ENCODE assay signal across 9 cellular contexts in the genomic region with DNA sequence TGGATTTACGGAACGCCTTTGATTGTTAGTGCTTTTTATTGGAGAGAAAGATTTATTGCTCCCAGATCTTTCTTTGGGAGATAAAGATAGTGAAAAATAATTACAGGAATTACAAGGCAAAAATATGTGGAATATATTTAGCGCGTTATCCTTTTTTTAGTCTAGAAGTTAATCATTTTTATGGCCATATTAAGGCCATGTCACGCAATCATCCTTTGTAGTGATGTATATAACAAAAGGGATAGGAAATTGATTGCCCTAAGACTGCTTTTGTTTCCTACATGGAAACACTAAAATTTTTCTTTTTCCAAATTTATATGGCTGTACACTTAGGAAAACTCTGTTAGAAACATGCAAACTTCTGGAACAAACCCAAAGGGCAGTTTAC. TPM values are rescaled to one million over a fixed set of nuclear protein-coding genes. Genes with fewer than 3 reads are reported as not detected.
DNase-seq lines count a peak whose midpoint lies in the region; ATAC-seq and TF ChIP-seq lines count a peak whose summit lies in the region.
"Had no signal": no experiment of that assay in that cellular context is flagged by ENCODE, and none has a peak within 500 bp of the region (broad histone marks: within the 10 kb centered on the region; RNA-seq: fewer than 3 reads in every experiment).

No MANE protein-coding gene starts in this region.

- H3K4me1 ChIP-seq in right atrium auricular region (peaks cover 0 to 9% of the 10 kb centered on the region in 2 donors), breast epithelium (no peaks in the 10 kb centered on the region), mucosa of rectum (ENCODE audit: control insufficient read depth in 2 of 2, insufficient read depth in 2 of 2, low read length in 2 of 2) (peaks cover 5 to 7% of the 10 kb centered on the region in 2 donors), aorta (ENCODE audit: control insufficient read depth in 1 of 2, insufficient read depth in 2 of 2, low read length in 2 of 2) (no peaks in the 10 kb centered on the region)

- DNase-seq in right atrium auricular region (ENCODE audit: low spot score): no peak
- no peak for DNase-seq in Right ventricle myocardium superior
- DNase-seq in breast epithelium (ENCODE audit: low spot score in 2 of 2): no peak
- no peak for DNase-seq in aorta
- no peak for DNase-seq in stimulated activated CD4-positive, alpha-beta T cell treated with anti-CD3 and anti-CD28 coated beads, Interleukin-12 subunit alpha, Interleukin-12 subunit beta, amount 100 ng/mL, for 4 hours
- no peak for DNase-seq in stimulated activated CD4-positive, alpha-beta T cell treated with anti-CD3 and anti-CD28 coated beads, Interleukin-15, amount 100 ng/mL, for 24 hours
- DNase-seq: activated CD4-positive, CD25-positive, alpha-beta regulatory T cell had no signal

- 46 to 52% methylated on average over 5 of the region's 5 CpGs for WGBS in aorta, 2 donors

- TF ChIP-seq CTCF in right atrium auricular region (IDR thresholded peaks at IDR 0.05) (no peak), breast epithelium (IDR thresholded peaks at IDR 0.05) (no peak)

- ATAC-seq in Right ventricle myocardium superior (ENCODE audit: poor library complexity) (no peak), aorta (ENCODE audit: low FRiP score) (no peak), GM21737 (IDR thresholded peaks at IDR 0.05; ENCODE audit: unreplicated experiment) (no peak)

- H3K9ac ChIP-seq in mucosa of rectum (ENCODE audit: low read depth in 1 of 2, low read length in 2 of 2): no peak overlapping the region

- H3K4me3 ChIP-seq in right atrium auricular region (peak overlapping the region; percentile 89 to 92), breast epithelium (peak overlapping the region; percentile 72 to 93 (median 84)), mucosa of rectum (ENCODE audit: low read length in 2 of 2) (peak overlapping the region; percentile 83 to 84), aorta (ENCODE audit: low read length in 2 of 2) (peak overlapping the region; percentile 91 to 95)

- H3K36me3 ChIP-seq in right atrium auricular region: no peaks in the 10 kb centered on the region
- no peaks in the 10 kb centered on the region for H3K36me3 ChIP-seq in breast epithelium
- H3K36me3 ChIP-seq in mucosa of rectum (ENCODE audit: control insufficient read depth in 2 of 2, insufficient read depth in 2 of 2, low read length in 2 of 2): no peaks in the 10 kb centered on the region
- no peaks in the 10 kb centered on the region for H3K36me3 ChIP-seq in aorta (ENCODE audit: control insufficient read depth in 1 of 2, insufficient read depth in 2 of 2, low read length in 1 of 2)

- TF ChIP-seq POLR2A in breast epithelium (IDR thresholded peaks at IDR 0.05): no peak

- peak overlapping the region; percentile 92 to 94 for H3K27ac ChIP-seq in right atrium auricular region
- no peak overlapping the region for H3K27ac ChIP-seq in breast epithelium
- no peak overlapping the region for H3K27ac ChIP-seq in mucosa of rectum (ENCODE audit: low read depth in 2 of 2, low read length in 2 of 2)
- no peak overlapping the region for H3K27ac ChIP-seq in aorta (ENCODE audit: low read depth in 1 of 2, low read length in 2 of 2)

- H3K9me3 ChIP-seq in right atrium auricular region (no peaks in the 10 kb centered on the region), breast epithelium (no peaks in the 10 kb centered on the region), mucosa of rectum (ENCODE audit: control insufficient read depth in 2 of 2, low read length in 2 of 2) (no peaks in the 10 kb centered on the region), aorta (ENCODE audit: control insufficient read depth, low read length) (no peaks in the 10 kb centered on the region)

- intact Hi-C loops in Right ventricle myocardium superior (cut with DNase I): no loop called here
- intact Hi-C loops in breast epithelium (cut with DNase I; ENCODE audit: low total_unique reads): no loop called here
- intact Hi-C loops in aorta (cut with DNase I): loop anchor here (5.0 to 10.0 kb wide), 2 partner anchors 148 to 269 kb away; a partner anchor contains a TSS

- H3K27me3 ChIP-seq in right atrium auricular region: no peaks in the 10 kb centered on the region
- no peaks in the 10 kb centered on the region for H3K27me3 ChIP-seq in breast epithelium
- H3K27me3 ChIP-seq in mucosa of rectum (ENCODE audit: control insufficient read depth in 2 of 2, insufficient read depth in 2 of 2, low read length in 2 of 2): peaks cover 9 to 19% of the 10 kb centered on the region in 2 donors
- H3K27me3 ChIP-seq in aorta (ENCODE audit: control insufficient read depth in 1 of 2, insufficient read depth in 2 of 2, low read length in 1 of 2): no peaks in the 10 kb centered on the region

RNA-seq across cellular contexts. Expression of a gene that starts 1.5 kb away (rescaled TPM):
- total RNA-seq in right atrium auricular region: 10 to 100 TPM; 10.6 to 20.2 TPM
- total RNA-seq in Right ventricle myocardium superior: 10.0 TPM
- total RNA-seq in breast epithelium: 10 to 100 TPM; 12.5 to 14.8 (median 13.0) TPM
- total RNA-seq in aorta: 10 to 100 TPM; 25.5 to 29.2 TPM
- polyA plus RNA-seq in aorta: 10 to 100 TPM in 1 of 2 donors, 1 to 10 TPM in 1; 3.0 to 13.0 TPM

Comparison
In these comparisons a context has a peak if more than half of its experiments do, and no peak if none do; other contexts are left out.
1. H3K27ac ChIP-seq: peak in right atrium auricular region (2 of 2); none in breast epithelium (0 of 2), mucosa of rectum (0 of 2) and aorta (0 of 2).
2. intact Hi-C loops: an anchor here in aorta (5.0 to 10.0 kb wide); none called in Right ventricle myocardium superior and breast epithelium.
3. Peak in every context shown above with its lines, with median percentiles within 50 percentile points of each other: H3K4me3 ChIP-seq.